ENCODE assay signal across 26 cellular contexts in genomic region chr3:182235504-182235903, GRCh38.
A peak's percentile ranks its signal among the peaks of the same experiment; 100 is the strongest.
DNase-seq lines count a peak whose midpoint lies in the region; FAIRE-seq and TF ChIP-seq lines count a peak whose summit lies in the region.
"Had no signal": no experiment of that assay in that cellular context is flagged by ENCODE, and none has a peak within 500 bp of the region (broad histone marks: within the 10 kb centered on the region; RNA-seq: fewer than 3 reads in every experiment).

No MANE protein-coding gene starts in this region.

- DNase-seq in SK-MEL-5 (ENCODE audit: low read depth, low spot score), result peak; percentile 42
- DNase-seq in dorsolateral prefrontal cortex, result no peak
- peak; percentile 68 for DNase-seq in medulla oblongata (ENCODE audit: extremely low spot score)
- no peak for DNase-seq in GM12891 (ENCODE audit: insufficient read length, low spot score)
- no peak for DNase-seq in stomach
- no peak for DNase-seq in G401 (ENCODE audit: low spot score)
- DNase-seq in NAMALWA (ENCODE audit: low spot score), result no peak
- DNase-seq: CD8-positive, alpha-beta memory T cell; DND-41; H7; HFFc6; Karpas-422; MG63; NCI-H1092; NCI-H1436 treated with DMSO at 0.1 percent for 48 hours; NCI-H2029; NCI-H345; NCI-H524 treated with DMSO at 0.1 percent for 48 hours; PC-3; RPMI8226; SIG-M5 had no signal

- no peak for FAIRE-seq in GM12891 (lab: Jason Lieb, UNC)
- FAIRE-seq: A549, G401.6, HTR-8/SVneo had no signal

- H3K9ac ChIP-seq in rectal smooth muscle tissue (ENCODE audit: low read length), result no peak overlapping the region
- H3K9ac ChIP-seq: BLaER1 treated with 17β-estradiol and CSF1 and Interleukin-3, amounts not matched to agents 10 nM and 100 nM had no signal

- H3K4me1 ChIP-seq in rectal smooth muscle tissue (ENCODE audit: control insufficient read depth, insufficient read depth, low read length) (no peaks in the 10 kb centered on the region), stomach (peaks cover 0 to 3% (median 0%) of the 10 kb centered on the region in 4 donors)
- H3K4me1 ChIP-seq: BLaER1 treated with 17β-estradiol and CSF1 and Interleukin-3, amounts not matched to agents 10 nM and 100 nM had no signal

- TF ChIP-seq POLR2A in GM12891 (IDR thresholded peaks at IDR 0.05; ENCODE audit: low read depth, low read length) (no peak), stomach (IDR thresholded peaks at IDR 0.05) (no peak)

- H3K27me3 ChIP-seq in dorsolateral prefrontal cortex, result no peaks in the 10 kb centered on the region
- no peaks in the 10 kb centered on the region for H3K27me3 ChIP-seq in rectal smooth muscle tissue (ENCODE audit: control insufficient read depth, insufficient read depth, low read length)
- no peaks in the 10 kb centered on the region for H3K27me3 ChIP-seq in stomach
- H3K27me3 ChIP-seq: BLaER1 treated with 17β-estradiol and CSF1 and Interleukin-3, amounts not matched to agents 10 nM and 100 nM; MG63 had no signal

- H3K4me3 ChIP-seq in dorsolateral prefrontal cortex (peak overlapping the region in 27 of 59 donors; percentile 2 to 51 (median 20)), rectal smooth muscle tissue (ENCODE audit: low read length) (no peak overlapping the region), stomach (no peak overlapping the region)
- H3K4me3 ChIP-seq: A549; BLaER1 treated with 17β-estradiol and CSF1 and Interleukin-3, amounts not matched to agents 10 nM and 100 nM; MG63 had no signal

- 52 to 64% (median 59%) methylated on average over 2 of the region's 2 CpGs for WGBS in stomach, 5 donors

- H3K27ac ChIP-seq in dorsolateral prefrontal cortex (peak overlapping the region in 49 of 59 donors; percentile 2 to 97 (median 59)), rectal smooth muscle tissue (ENCODE audit: low read depth, low read length) (peak overlapping the region; percentile 44), stomach (no peak overlapping the region)
- H3K27ac ChIP-seq: A549; BLaER1 treated with 17β-estradiol and CSF1 and Interleukin-3, amounts not matched to agents 10 nM and 100 nM had no signal

- intact Hi-C loops in dorsolateral prefrontal cortex (cut with DNase I) (no loop called here), stomach (cut with DNase I; ENCODE audit: low total_unique reads) (no loop called here)

- no peak for TF ChIP-seq EP300 in stomach (IDR thresholded peaks at IDR 0.05)

- H3K9me3 ChIP-seq in stomach, result no peaks in the 10 kb centered on the region
- H3K9me3 ChIP-seq: A549; BLaER1 treated with 17β-estradiol and CSF1 and Interleukin-3, amounts not matched to agents 10 nM and 100 nM; MG63 had no signal

- TF ChIP-seq CTCF in dorsolateral prefrontal cortex (IDR thresholded peaks at IDR 0.05 in 54 of 56, conservative IDR thresholded peaks at IDR 0.05 in 2 of 56; ENCODE audit: low read depth in 1 of 56, partially characterized antibody in 56 of 56), result peak in 1 of 56 donors; percentile 15
- TF ChIP-seq CTCF in stomach (IDR thresholded peaks at IDR 0.05), result no peak

- no peaks in the 10 kb centered on the region for H3K36me3 ChIP-seq in rectal smooth muscle tissue (ENCODE audit: control insufficient read depth, insufficient read depth, low read length)
- H3K36me3 ChIP-seq in stomach, result no peaks in the 10 kb centered on the region
- H3K36me3 ChIP-seq: BLaER1 treated with 17β-estradiol and CSF1 and Interleukin-3, amounts not matched to agents 10 nM and 100 nM; MG63 had no signal

- in situ Hi-C loops in SK-MEL-5 (cut with HindIII; ENCODE audit: low pct_unique_long_range_greater_than_20kb, low sequenced_read_pairs) (no loop called here), G401 (cut with HindIII; ENCODE audit: low sequenced_read_pairs) (no loop called here)

TF ChIP-seq in GM12891, 5 proteins besides CTCF, POLR2A, EP300 and RAD21:
- no peak for TF ChIP-seq TAF1 (IDR thresholded peaks at IDR 0.05; ENCODE audit: low read depth, low read length)
- TF ChIP-seq SPI1 (IDR thresholded peaks at IDR 0.05; ENCODE audit: low read depth, low read length), result no peak
- no peak for TF ChIP-seq POLR2AphosphoS5 (IDR thresholded peaks at IDR 0.05; ENCODE audit: low read depth, low read length)
- TF ChIP-seq POU2F2 (IDR thresholded peaks at IDR 0.05; ENCODE audit: low read depth, low read length), result no peak
- TF ChIP-seq PAX5 (IDR thresholded peaks at IDR 0.05; ENCODE audit: insufficient read depth, low read length, severe bottlenecking), result no peak

Comparison
In these comparisons a context has a peak if more than half of its experiments do, and no peak if none do; other contexts are left out.
1. DNase-seq: peak in SK-MEL-5 (single experiment) and medulla oblongata (single experiment); none in dorsolateral prefrontal cortex (0 of 10), GM12891 (single experiment), stomach (single experiment), G401 (single experiment) and NAMALWA (single experiment).
2. H3K27ac ChIP-seq: peak in dorsolateral prefrontal cortex (49 of 59) and rectal smooth muscle tissue (single experiment); none in stomach (0 of 5).